Comparison of ENCODE assay signal across 12 cellular contexts in the genomic region with DNA sequence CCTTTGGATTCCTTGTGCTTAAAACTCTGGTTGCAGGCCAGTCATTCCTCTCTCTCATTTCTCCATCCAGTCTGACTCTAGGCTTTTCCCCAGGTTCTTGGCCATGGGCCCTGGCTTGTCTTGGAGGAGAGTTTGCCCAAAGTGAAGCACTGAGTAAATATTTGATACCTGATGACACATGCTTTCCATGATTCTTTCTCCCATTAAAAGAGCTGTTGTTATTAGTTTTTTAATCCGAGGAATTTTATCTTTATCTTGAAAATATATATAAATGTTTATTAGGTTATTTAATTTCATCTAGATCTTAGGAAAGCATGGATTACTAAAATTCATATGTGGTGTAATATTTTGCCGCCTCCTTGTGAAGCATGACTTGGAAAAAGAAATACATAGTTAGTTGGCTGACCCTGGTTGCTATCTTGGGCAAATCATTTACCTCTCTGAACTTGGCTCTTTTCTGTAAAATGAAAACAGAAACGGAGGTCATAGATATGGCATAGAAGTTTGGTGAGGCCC.
DNase-seq lines count a peak whose midpoint lies in the region; ATAC-seq, FAIRE-seq and TF ChIP-seq lines count a peak whose summit lies in the region.
"Had no signal": no experiment of that assay in that cellular context is flagged by ENCODE, and none has a peak within 500 bp of the region (broad histone marks: within the 10 kb centered on the region; RNA-seq: fewer than 3 reads in every experiment).

No MANE protein-coding gene starts in this region.

- intact Hi-C loops in HepG2 (cut with micrococcal nuclease; ENCODE audit: unreplicated experiment) = no loop called here
- intact Hi-C loops in left lung (cut with DNase I) = no loop called here
- intact Hi-C loops in aorta (cut with DNase I) = loop anchor here in 1 of 2 donors (5.0 kb wide), 1 partner anchor 200 kb away; no protein-coding TSS in a partner anchor
- intact Hi-C loops in CD8-positive, alpha-beta T cell (cut with DNase I, micrococcal nuclease) = no loop called here

- H3K79me2 ChIP-seq in HepG2 (ENCODE audit: insufficient read depth, low read length) = no peaks in the 10 kb centered on the region

- H3K4me1 Mint-ChIP-seq in CD8-positive, alpha-beta T cell (ENCODE audit: low read depth) = no peaks in the 10 kb centered on the region

- FAIRE-seq in HepG2 (lab: Jason Lieb, UNC) = no peak

- in situ Hi-C loops in HepG2 (cut with HindIII; ENCODE audit: extremely low pct_ligation_motif_present, low pct_unique_long_range_greater_than_20kb) = no loop called here

- H3K4me1 ChIP-seq in liver (ENCODE audit: control insufficient read depth in 4 of 4, insufficient read depth in 4 of 4, low read length in 3 of 4) (peaks cover 4 to 15% (median 9%) of the 10 kb centered on the region in 4 donors), HepG2 (ENCODE audit: insufficient read depth, low read length) (no peaks in the 10 kb centered on the region), left lung (peaks cover 0 to 3% of the 10 kb centered on the region in 2 donors), aorta (ENCODE audit: control insufficient read depth in 1 of 2, insufficient read depth in 2 of 2, low read length in 2 of 2) (no peaks in the 10 kb centered on the region)
- no peaks in the 10 kb centered on the region for H3K4me1 ChIP-seq in CD8-positive, alpha-beta T cell (ENCODE audit: insufficient read depth, low read length)

- POLR2A ChIA-PET in HepG2 (lab: Yijun Ruan, JAX) = no interaction called here
- POLR2A ChIA-PET in CD8-positive, alpha-beta T cell (lab: Charles Lee) = no interaction called here

- H3K27ac ChIP-seq in liver (ENCODE audit: low read depth in 1 of 2, low read length in 2 of 2) (no peak overlapping the region), HepG2 (ENCODE audit: extremely low read length, insufficient read depth, low read length) (no peak overlapping the region), left lung (peak overlapping the region; percentile 7 to 60), aorta (ENCODE audit: low read depth in 1 of 2, low read length in 2 of 2) (peak overlapping the region in 1 of 2 donors; percentile 87)
- H3K27ac ChIP-seq in CD8-positive, alpha-beta T cell (ENCODE audit: low read depth, low read length) = no peak overlapping the region
- H3K27ac ChIP-seq: BLaER1 had no signal

- no peaks in the 10 kb centered on the region for H3K36me3 Mint-ChIP-seq in CD8-positive, alpha-beta T cell
- H3K36me3 Mint-ChIP-seq: WTC11 had no signal

- TF ChIP-seq RAD21 in liver (IDR thresholded peaks at IDR 0.05) = peak in 1 of 2 donors; percentile 31
- no peak for TF ChIP-seq RAD21 in HepG2 (CRISPR knock-in tag; IDR thresholded peaks at IDR 0.05)

- no peak overlapping the region for H3K4me2 ChIP-seq in HepG2 (ENCODE audit: low read depth, low read length)
- H3K4me2 ChIP-seq: BLaER1 had no signal

- H3K27me3 Mint-ChIP-seq in CD8-positive, alpha-beta T cell (ENCODE audit: low read depth) = no peaks in the 10 kb centered on the region

- H3K36me3 ChIP-seq in liver (ENCODE audit: control insufficient read depth in 4 of 4, insufficient read depth in 3 of 4, low read depth in 1 of 4, low read length in 3 of 4) = no peaks in the 10 kb centered on the region
- no peaks in the 10 kb centered on the region for H3K36me3 ChIP-seq in HepG2 (replicated peaks in 1 of 2; ENCODE audit: control insufficient read depth in 1 of 2, insufficient read depth in 2 of 2, low read length in 2 of 2)
- no peaks in the 10 kb centered on the region for H3K36me3 ChIP-seq in left lung
- no peaks in the 10 kb centered on the region for H3K36me3 ChIP-seq in aorta (ENCODE audit: control insufficient read depth in 1 of 2, insufficient read depth in 2 of 2, low read length in 1 of 2)
- H3K36me3 ChIP-seq in CD8-positive, alpha-beta T cell (ENCODE audit: insufficient read depth, low read length) = no peaks in the 10 kb centered on the region
- H3K36me3 ChIP-seq: BLaER1 had no signal

- ATAC-seq in HepG2 (no peak), left lung (peak; percentile 90), aorta (ENCODE audit: low FRiP score) (peak; percentile 81), GM21360 (IDR thresholded peaks at IDR 0.05; ENCODE audit: unreplicated experiment) (no peak)
- no peak for ATAC-seq in CD8-positive, alpha-beta T cell
- ATAC-seq: WTC11 had no signal

- TF ChIP-seq EP300 in HepG2 (IDR thresholded peaks at IDR 0.05; ENCODE audit: low read depth in 2 of 2, low read length in 2 of 2) (no peak), HepG2 (CRISPR knock-in tag; IDR thresholded peaks at IDR 0.05; ENCODE audit: borderline replicate concordance) (no peak)

- no peak overlapping the region for H3K27ac Mint-ChIP-seq in CD8-positive, alpha-beta T cell
- H3K27ac Mint-ChIP-seq: WTC11 had no signal

- DNase-seq in HepG2 (ENCODE audit: low spot score) (no peak), choroid plexus epithelial cell (ENCODE audit: low read depth) (peak; percentile 73), left lung (peak; percentile 39 to 60), aorta (peak; percentile 84 to 89), SW 1271 (lab: John Stamatoyannopoulos, UW) (no peak)
- no peak for DNase-seq in CD8-positive, alpha-beta T cell
- DNase-seq: activated naive CD4-positive, alpha-beta T cell treated with Interleukin-2 at 50 U/mL for 16 hours; NCI-H748 treated with DMSO at 0.1 percent for 48 hours had no signal

- no peaks in the 10 kb centered on the region for H4K20me1 ChIP-seq in HepG2 (ENCODE audit: insufficient read depth, low read length)
- H4K20me1 ChIP-seq: BLaER1 had no signal

- no peak for TF ChIP-seq CTCF in liver (IDR thresholded peaks at IDR 0.05; ENCODE audit: low read depth, low read length, missing input control)
- no peak for TF ChIP-seq CTCF in HepG2 (CRISPR knock-in tag; IDR thresholded peaks at IDR 0.05)
- no peak for TF ChIP-seq CTCF in choroid plexus epithelial cell (conservative IDR thresholded peaks at IDR 0.05; ENCODE audit: low read depth, low read length)
- TF ChIP-seq CTCF in left lung (IDR thresholded peaks at IDR 0.05) = no peak
- TF ChIP-seq CTCF in CD8-positive, alpha-beta T cell (IDR thresholded peaks at IDR 0.05) = no peak

- TF ChIP-seq POLR2A in HepG2 (IDR thresholded peaks at IDR 0.05; ENCODE audit: insufficient read depth in 1 of 2, low read depth in 2 of 2, low read length in 2 of 2) = no peak

- H3K4me3 ChIP-seq in liver (ENCODE audit: low read depth in 1 of 3, low read length in 3 of 3) (no peak overlapping the region), HepG2 (replicated peaks in 1 of 3; ENCODE audit: insufficient read depth in 1 of 3, low read depth in 2 of 3, low read length in 3 of 3) (no peak overlapping the region), choroid plexus epithelial cell (ENCODE audit: low read depth, low read length) (no peak overlapping the region), left lung (no peak overlapping the region), aorta (ENCODE audit: low read length in 2 of 2) (no peak overlapping the region)
- no peak overlapping the region for H3K4me3 ChIP-seq in CD8-positive, alpha-beta T cell (ENCODE audit: low read depth, low read length)
- H3K4me3 ChIP-seq: BLaER1 had no signal

- no peaks in the 10 kb centered on the region for H3K27me3 ChIP-seq in liver (ENCODE audit: control insufficient read depth in 4 of 4, insufficient read depth in 4 of 4, low read length in 3 of 4)
- H3K27me3 ChIP-seq in HepG2 (ENCODE audit: control insufficient read depth in 1 of 2, insufficient read depth in 2 of 2, low read length in 2 of 2) = no peaks in the 10 kb centered on the region
- H3K27me3 ChIP-seq in left lung = no peaks in the 10 kb centered on the region
- no peaks in the 10 kb centered on the region for H3K27me3 ChIP-seq in aorta (ENCODE audit: control insufficient read depth in 1 of 2, insufficient read depth in 2 of 2, low read length in 1 of 2)
- H3K27me3 ChIP-seq in CD8-positive, alpha-beta T cell (ENCODE audit: insufficient read depth, low read length) = no peaks in the 10 kb centered on the region
- H3K27me3 ChIP-seq: BLaER1 had no signal

- no peak overlapping the region for H2AFZ ChIP-seq in HepG2 (ENCODE audit: low read length)

- H3K9me3 ChIP-seq in liver (ENCODE audit: control insufficient read depth in 4 of 4, low read length in 3 of 4) (no peaks in the 10 kb centered on the region), HepG2 (ENCODE audit: low read length) (no peaks in the 10 kb centered on the region), left lung (no peaks in the 10 kb centered on the region), aorta (ENCODE audit: control insufficient read depth, low read length) (no peaks in the 10 kb centered on the region)
- no peaks in the 10 kb centered on the region for H3K9me3 ChIP-seq in CD8-positive, alpha-beta T cell (ENCODE audit: low read length)
- H3K9me3 ChIP-seq: BLaER1 had no signal

- H3K9ac ChIP-seq in liver (ENCODE audit: low read depth in 1 of 2, low read length in 2 of 2) (no peak overlapping the region), HepG2 (ENCODE audit: insufficient read depth, low read depth, low read length) (no peak overlapping the region)
- H3K9ac ChIP-seq: BLaER1 had no signal

- CTCF ChIA-PET in HepG2 (lab: Yijun Ruan, JAX; ENCODE audit: low intra/inter-chr PET ratio, low total read pairs) = no interaction called here
- CTCF ChIA-PET in CD8-positive, alpha-beta T cell (lab: Charles Lee) = no interaction called here

- 26% methylated on average over 3 of the region's 3 CpGs for WGBS in liver
- WGBS in HepG2 (ENCODE audit: low lambda C conversion rate) = 2% methylated on average over 3 of the region's 3 CpGs
- 1 to 4% methylated on average over 3 of the region's 3 CpGs for WGBS in aorta, 2 donors

- H3K9me3 Mint-ChIP-seq in CD8-positive, alpha-beta T cell = peaks cover 3% of the 10 kb centered on the region

- no peak overlapping the region for H3K4me3 Mint-ChIP-seq in CD8-positive, alpha-beta T cell
- H3K4me3 Mint-ChIP-seq: WTC11 had no signal

- BruUV-seq in HepG2 (replicated peaks; lab: Mats Ljungman, UMichigan) = no TSS peak

TF ChIP-seq in liver, 16 proteins besides CTCF, POLR2A, EP300 and RAD21 (continues in another document):
- TF ChIP-seq NR2F2 (IDR thresholded peaks at IDR 0.05) = no peak

TF ChIP-seq in HepG2, 621 proteins besides CTCF, POLR2A, EP300 and RAD21 (continues in another document):
- TF ChIP-seq ZNF264 (CRISPR knock-in tag; IDR thresholded peaks at IDR 0.05) (no peak), SYNCRIP (IDR thresholded peaks at IDR 0.05; ENCODE audit: insufficient read depth, low read depth, low read length) (no peak), ZNF841 (CRISPR knock-in tag; IDR thresholded peaks at IDR 0.05; ENCODE audit: borderline replicate concordance) (no peak), JUN (CRISPR knock-in tag; IDR thresholded peaks at IDR 0.05) (no peak), FOXK2 (IDR thresholded peaks at IDR 0.05) (no peak), POGZ (CRISPR knock-in tag; IDR thresholded peaks at IDR 0.05) (no peak), PHF21A (CRISPR knock-in tag; IDR thresholded peaks at IDR 0.05) (no peak), LCORL (IDR thresholded peaks at IDR 0.05) (no peak), LCORL (CRISPR knock-in tag; IDR thresholded peaks at IDR 0.05) (no peak), ATF3 (CRISPR knock-in tag; IDR thresholded peaks at IDR 0.05) (no peak), ZNF780A (CRISPR knock-in tag; IDR thresholded peaks at IDR 0.05) (no peak)

Comparison
In these comparisons a context has a peak if more than half of its experiments do, and no peak if none do; other contexts are left out.
1. H3K27ac ChIP-seq: peak in left lung (2 of 2); none in liver (0 of 2), HepG2 (single experiment) and CD8-positive, alpha-beta T cell (single experiment).
2. ATAC-seq: peak in left lung (single experiment) and aorta (single experiment); none in HepG2 (single experiment), CD8-positive, alpha-beta T cell (single experiment) and GM21360 (single experiment).
3. DNase-seq: peak in choroid plexus epithelial cell (single experiment), left lung (2 of 2) and aorta (2 of 2); none in HepG2 (single experiment), CD8-positive, alpha-beta T cell (0 of 7) and SW 1271 (0 of 2).